ENCODE assay signal across 17 cellular contexts in the genomic region with DNA sequence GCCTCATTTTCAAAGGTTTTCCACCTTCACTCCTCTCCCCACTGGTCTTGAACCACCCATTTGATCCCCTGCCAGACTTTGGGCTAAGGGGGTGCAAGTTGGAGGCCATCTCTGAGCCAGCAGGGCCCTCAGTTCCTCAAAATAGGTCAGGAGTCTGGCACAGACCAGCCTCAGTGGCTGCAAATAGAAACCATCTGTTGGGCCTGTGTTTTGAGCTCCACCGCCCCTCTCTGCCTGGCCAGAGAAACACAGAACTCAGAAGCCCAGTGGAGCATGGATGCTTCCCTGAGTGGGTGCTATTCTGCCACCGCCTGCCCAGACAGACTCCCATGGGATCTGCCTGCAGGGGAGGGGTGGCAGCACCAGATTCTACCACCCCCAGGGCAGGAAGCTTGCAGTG. TPM values are rescaled to one million over a fixed set of nuclear protein-coding genes. Genes with fewer than 3 reads are reported as not detected.
DNase-seq lines count a peak whose midpoint lies in the region; ATAC-seq, FAIRE-seq and TF ChIP-seq lines count a peak whose summit lies in the region.
"Had no signal": no experiment of that assay in that cellular context is flagged by ENCODE, and none has a peak within 500 bp of the region (broad histone marks: within the 10 kb centered on the region; RNA-seq: fewer than 3 reads in every experiment).

No MANE protein-coding gene starts in this region.

- no peaks in the 10 kb centered on the region for H3K79me2 ChIP-seq in DOHH2 (ENCODE audit: control insufficient read depth, low read length)

- no peaks in the 10 kb centered on the region for H3K9me3 ChIP-seq in DOHH2 (ENCODE audit: control insufficient read depth, insufficient read depth, low read length)
- no peaks in the 10 kb centered on the region for H3K9me3 ChIP-seq in WERI-Rb-1 (ENCODE audit: severe bottlenecking)
- no peaks in the 10 kb centered on the region for H3K9me3 ChIP-seq in heart right ventricle
- no peaks in the 10 kb centered on the region for H3K9me3 ChIP-seq in gastrocnemius medialis
- H3K9me3 ChIP-seq: MG63 had no signal

- no peaks in the 10 kb centered on the region for H3F3A ChIP-seq in DOHH2 (ENCODE audit: control insufficient read depth, insufficient read depth)

- DNase-seq in WERI-Rb-1 (no peak), heart right ventricle (peak; percentile 41 to 59), gastrocnemius medialis (peak in 1 of 2 donors; percentile 30), NCI-H226 (no peak), RKO (ENCODE audit: low spot score) (no peak), GM12892 (ENCODE audit: insufficient read length) (no peak), 8988T (no peak)
- DNase-seq: CD8-positive, alpha-beta memory T cell; MG63; NCI-H2227 treated with DMSO at 0.1 percent for 48 hours; retina; stimulated activated CD4-positive, alpha-beta T cell treated with anti-CD3 and anti-CD28 coated beads, Interleukin-4, amount 100 ng/mL, for 4 hours; stimulated activated naive CD4-positive, alpha-beta T cell treated with Interleukin-2 at 50 U/mL for 16 hours; T1000 had no signal

- no peak for FAIRE-seq in GM12892 (lab: Jason Lieb, UNC)

- H3K36me3 ChIP-seq in DOHH2 (ENCODE audit: control insufficient read depth, low read length) (no peaks in the 10 kb centered on the region), WERI-Rb-1 (peaks cover 6% of the 10 kb centered on the region; the same call in 1 of the 2 replicates), heart right ventricle (no peaks in the 10 kb centered on the region), gastrocnemius medialis (no peaks in the 10 kb centered on the region)
- H3K36me3 ChIP-seq: MG63 had no signal

- WGBS in heart right ventricle, 2 donors = 25 to 42% methylated on average over 2 of the region's 2 CpGs

- in situ Hi-C loops in gastrocnemius medialis (cut with MboI; ENCODE audit: low sequenced_read_pairs in 4 of 4) = loop anchor here in 1 of 4 donors (10.0 kb wide), 1 partner anchor 50 kb away; no protein-coding TSS in a partner anchor

- TF ChIP-seq CTCF in DOHH2 (IDR thresholded peaks at IDR 0.05; ENCODE audit: low read depth, low read length, poor library complexity, severe bottlenecking) (no peak), WERI-Rb-1 (IDR thresholded peaks at IDR 0.05; ENCODE audit: low read depth, low read length) (no peak), heart right ventricle (IDR thresholded peaks at IDR 0.05) (peak in 3 of 9 donors; percentile 32 to 40 (median 36)), gastrocnemius medialis (IDR thresholded peaks at IDR 0.05 in 4 of 5, conservative IDR thresholded peaks at IDR 0.05 in 1 of 5) (no peak)

- no peaks in the 10 kb centered on the region for H3K27me3 ChIP-seq in DOHH2 (ENCODE audit: control insufficient read depth, low read length)
- no peaks in the 10 kb centered on the region for H3K27me3 ChIP-seq in WERI-Rb-1 (ENCODE audit: insufficient read depth, low read depth, severe bottlenecking)
- no peaks in the 10 kb centered on the region for H3K27me3 ChIP-seq in heart right ventricle
- no peaks in the 10 kb centered on the region for H3K27me3 ChIP-seq in gastrocnemius medialis
- H3K27me3 ChIP-seq: MG63 had no signal

- intact Hi-C loops in heart right ventricle (cut with DNase I) (loop anchor here in 1 of 10 donors (1.0 kb wide), 1 partner anchor 44 kb away; no protein-coding TSS in a partner anchor), gastrocnemius medialis (cut with DNase I; ENCODE audit: low total_unique reads) (no loop called here)

- ATAC-seq in heart right ventricle (peak; percentile 40 to 83 (median 72)), gastrocnemius medialis (peak; percentile 51 to 53)

- H3K4me2 ChIP-seq in DOHH2 (ENCODE audit: low read length) = peak overlapping the region; percentile 60

- no peaks in the 10 kb centered on the region for H3K9me2 ChIP-seq in DOHH2 (replicated peaks; ENCODE audit: control insufficient read depth, low read length)

- H3K4me3 ChIP-seq in DOHH2 (ENCODE audit: low read length) (peak overlapping the region; percentile 49), WERI-Rb-1 (ENCODE audit: low read depth, low read length) (no peak overlapping the region), heart right ventricle (no peak overlapping the region), gastrocnemius medialis (no peak overlapping the region)
- H3K4me3 ChIP-seq: MG63 had no signal

- H3K27ac ChIP-seq in DOHH2 (ENCODE audit: low read depth, low read length) (no peak overlapping the region), WERI-Rb-1 (peak overlapping the region; percentile 16; the same call in 1 of the 2 replicates), heart right ventricle (peak overlapping the region in 7 of 10 donors; percentile 11 to 68 (median 53)), gastrocnemius medialis (no peak overlapping the region)
- H3K27ac ChIP-seq: RWPE1 had no signal

- H3K4me1 ChIP-seq in DOHH2 (ENCODE audit: control insufficient read depth, low read length) (peaks cover 72% of the 10 kb centered on the region), heart right ventricle (peaks cover 29 to 99% (median 64%) of the 10 kb centered on the region in 9 donors), gastrocnemius medialis (peaks cover 41 to 54% of the 10 kb centered on the region in 2 donors)

- no peaks in the 10 kb centered on the region for H4K20me1 ChIP-seq in DOHH2 (ENCODE audit: control insufficient read depth, insufficient read depth, low read depth, low read length)

- TF ChIP-seq POLR2A in gastrocnemius medialis (IDR thresholded peaks at IDR 0.05) (no peak), GM12892 (IDR thresholded peaks at IDR 0.05; ENCODE audit: low read depth, low read length) (no peak)

RNA-seq across cellular contexts. Expression of gene CORO2B, which starts 56.3 kb away (rescaled TPM):
- total RNA-seq in heart right ventricle (1 to 10 TPM; 2.6 to 8.1 (median 4.5) TPM), gastrocnemius medialis (1 to 10 TPM; 1.5 to 2.2 (median 1.8) TPM)
- polyA plus RNA-seq in heart right ventricle = 1 to 10 TPM; 7.1 to 7.6 TPM
- polyA plus RNA-seq in GM12892 (2012; ENCODE audit: missing spikeins) = not detected
- total RNA-seq: CD8-positive, alpha-beta memory T cell; HT-29 had no signal
- polyA plus RNA-seq: CD8-positive, alpha-beta memory T cell had no signal

Comparison
In these comparisons a context has a peak if more than half of its experiments do, and no peak if none do; other contexts are left out.
1. H3K27ac ChIP-seq: peak in WERI-Rb-1 (single experiment) and heart right ventricle (7 of 10); none in DOHH2 (single experiment) and gastrocnemius medialis (0 of 4).
2. DNase-seq: peak in heart right ventricle (2 of 2); none in WERI-Rb-1 (single experiment), NCI-H226 (single experiment), RKO (single experiment), GM12892 (single experiment) and 8988T (single experiment).